ENCODE assay signal across 23 cellular contexts in the genomic region with DNA sequence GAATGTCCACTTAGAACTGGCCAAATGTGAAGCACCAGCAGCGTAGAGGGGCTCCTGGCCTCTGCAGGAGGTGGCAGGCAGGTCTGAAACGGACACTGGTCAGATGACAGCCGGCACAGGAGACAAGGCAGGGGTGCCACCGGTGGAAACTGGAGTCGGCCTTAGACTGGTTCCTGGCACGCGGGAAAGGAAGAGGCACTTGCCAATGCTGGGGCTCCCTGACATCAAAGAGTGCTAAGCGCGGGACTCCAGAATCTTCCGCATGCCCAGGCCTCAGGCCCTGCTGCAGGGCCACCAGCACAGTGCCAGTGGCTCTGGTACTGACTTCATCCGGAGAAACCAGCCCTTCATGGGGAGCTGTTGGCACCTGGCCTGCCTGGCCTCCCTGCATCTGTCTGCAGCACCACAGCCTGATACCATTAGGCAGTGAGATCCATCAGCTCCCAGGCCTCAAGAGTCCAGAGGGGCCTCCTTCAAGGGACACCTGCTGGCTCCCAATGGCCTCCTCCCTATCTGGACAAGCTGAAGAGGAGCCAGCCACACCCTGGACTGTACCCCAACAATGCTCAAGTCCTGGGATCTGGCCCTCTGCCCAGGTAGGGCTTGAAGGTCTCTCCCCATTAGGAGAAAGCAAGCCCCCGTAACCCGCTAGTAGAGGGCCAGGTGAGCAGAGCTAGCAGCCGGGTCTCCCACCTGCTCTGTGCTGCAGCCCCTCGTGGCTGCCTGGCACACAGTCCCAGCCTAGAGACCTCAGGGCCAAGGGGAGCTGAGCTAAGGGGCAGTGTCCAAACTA. TPM values are rescaled to one million over a fixed set of nuclear protein-coding genes. Genes with fewer than 3 reads are reported as not detected.
DNase-seq lines count a peak whose midpoint lies in the region; ATAC-seq and TF ChIP-seq lines count a peak whose summit lies in the region.
"Had no signal": no experiment of that assay in that cellular context is flagged by ENCODE, and none has a peak within 500 bp of the region (broad histone marks: within the 10 kb centered on the region; RNA-seq: fewer than 3 reads in every experiment).

No MANE protein-coding gene starts in this region.

- peak overlapping the region; percentile 89 for H3K27ac ChIP-seq in A673 (ENCODE audit: low read depth, low read length, poor library complexity, severe bottlenecking)
- peak overlapping the region in 10 of 11 experiments; percentile 81 to 97 (median 90); a peak in 20 of 22 replicates for H3K27ac ChIP-seq in BLaER1 treated with 17β-estradiol and CSF1 and Interleukin-3, amounts not matched to agents 10 nM and 100 nM
- H3K27ac ChIP-seq: C4-2B, epithelial cell of prostate, gastroesophageal sphincter, neural progenitor cell, thyroid gland, VCaP had no signal

- H3K4me3 Mint-ChIP-seq in T-helper 17 cell: peak overlapping the region; percentile 7
- H3K4me3 Mint-ChIP-seq: neural progenitor cell; stimulated activated effector memory CD8-positive, alpha-beta T cell treated with anti-CD3 and anti-CD28 coated beads, Interleukin-12 subunit alpha, Interleukin-12 subunit beta, amount 100 ng/mL, for 72 hours had no signal

- peaks cover 16% of the 10 kb centered on the region for H3K4me1 Mint-ChIP-seq in T-helper 17 cell
- H3K4me1 Mint-ChIP-seq: stimulated activated effector memory CD8-positive, alpha-beta T cell treated with anti-CD3 and anti-CD28 coated beads, Interleukin-12 subunit alpha, Interleukin-12 subunit beta, amount 100 ng/mL, for 72 hours had no signal

- no TSS peak for BruUV-seq in A673 (replicated peaks; lab: Mats Ljungman, UMichigan)

- H3K36me3 Mint-ChIP-seq in T-helper 17 cell (ENCODE audit: low read depth): no peaks in the 10 kb centered on the region
- H3K36me3 Mint-ChIP-seq: neural progenitor cell; stimulated activated effector memory CD8-positive, alpha-beta T cell treated with anti-CD3 and anti-CD28 coated beads, Interleukin-12 subunit alpha, Interleukin-12 subunit beta, amount 100 ng/mL, for 72 hours had no signal

- H3K27me3 ChIP-seq in A673 (replicated peaks; ENCODE audit: insufficient read depth, low read depth, low read length, poor library complexity): no peaks in the 10 kb centered on the region
- H3K27me3 ChIP-seq in BLaER1 treated with 17β-estradiol and CSF1 and Interleukin-3, amounts not matched to agents 10 nM and 100 nM: no peaks in the 10 kb centered on the region
- H3K27me3 ChIP-seq: gastroesophageal sphincter, Peyer's patch, thyroid gland had no signal

- no peak for TF ChIP-seq CTCF in A673 (conservative IDR thresholded peaks at IDR 0.05; ENCODE audit: low read depth, low read length)

- H3K9me3 ChIP-seq in A673 (ENCODE audit: low read depth, low read length, poor library complexity, severe bottlenecking) (no peaks in the 10 kb centered on the region), T-helper 17 cell (ENCODE audit: control insufficient read depth, low read length, poor library complexity, severe bottlenecking) (no peaks in the 10 kb centered on the region)
- H3K9me3 ChIP-seq in BLaER1 treated with 17β-estradiol and CSF1 and Interleukin-3, amounts not matched to agents 10 nM and 100 nM (replicated peaks in 1 of 11): no peaks in the 10 kb centered on the region
- H3K9me3 ChIP-seq: gastroesophageal sphincter, Peyer's patch, thyroid gland had no signal

- CTCF ChIA-PET in A673 (lab: Charles Lee): no interaction called here

- intact Hi-C loops in A673 (cut with micrococcal nuclease; ENCODE audit: unreplicated experiment): no loop called here

- peaks cover 58% of the 10 kb centered on the region for H3K4me1 ChIP-seq in A673 (ENCODE audit: insufficient read depth, low read length, poor library complexity, severe bottlenecking)
- peaks cover 64 to 80% (median 73%) of the 10 kb centered on the region in 10 experiments for H3K4me1 ChIP-seq in BLaER1 treated with 17β-estradiol and CSF1 and Interleukin-3, amounts not matched to agents 10 nM and 100 nM

- POLR2A ChIA-PET in A673 (lab: Charles Lee; ENCODE audit: low non-redundant PET): no interaction called here

- peak overlapping the region; percentile 83 to 99 (median 93) for H3K4me2 ChIP-seq in BLaER1 treated with 17β-estradiol and CSF1 and Interleukin-3, amounts not matched to agents 10 nM and 100 nM
- H3K4me2 ChIP-seq: neural progenitor cell had no signal

- no peaks in the 10 kb centered on the region for H3K36me3 ChIP-seq in A673 (ENCODE audit: insufficient read depth, low read length, poor library complexity, severe bottlenecking)
- H3K36me3 ChIP-seq in BLaER1 treated with 17β-estradiol and CSF1 and Interleukin-3, amounts not matched to agents 10 nM and 100 nM: peaks cover 0 to 6% (median 0%) of the 10 kb centered on the region in 11 experiments; a peak in 5 of 22 replicates
- H3K36me3 ChIP-seq: neural progenitor cell, Peyer's patch, thyroid gland had no signal

- no peaks in the 10 kb centered on the region for H3K27me3 Mint-ChIP-seq in T-helper 17 cell

- ATAC-seq in T-helper 17 cell (no peak), HG03378 (IDR thresholded peaks at IDR 0.05; ENCODE audit: unreplicated experiment) (no peak), HG03571 (IDR thresholded peaks at IDR 0.05; ENCODE audit: unreplicated experiment) (no peak), GM21619 (IDR thresholded peaks at IDR 0.05; ENCODE audit: unreplicated experiment) (no peak)
- ATAC-seq: gastroesophageal sphincter; stimulated activated effector memory CD8-positive, alpha-beta T cell treated with anti-CD3 and anti-CD28 coated beads, Interleukin-12 subunit alpha, Interleukin-12 subunit beta, amount 100 ng/mL, for 72 hours had no signal

- H3K4me3 ChIP-seq in A673 (ENCODE audit: low read depth, low read length, poor library complexity, severe bottlenecking): no peak overlapping the region
- peak overlapping the region in 2 of 10 experiments; percentile 46 to 47; a peak in 3 of 20 replicates for H3K4me3 ChIP-seq in BLaER1 treated with 17β-estradiol and CSF1 and Interleukin-3, amounts not matched to agents 10 nM and 100 nM
- H3K4me3 ChIP-seq: gastroesophageal sphincter, neural progenitor cell, Peyer's patch, skin epidermis, thyroid gland had no signal

- H3K27ac Mint-ChIP-seq in T-helper 17 cell: no peak overlapping the region
- H3K27ac Mint-ChIP-seq: neural progenitor cell; stimulated activated effector memory CD8-positive, alpha-beta T cell treated with anti-CD3 and anti-CD28 coated beads, Interleukin-12 subunit alpha, Interleukin-12 subunit beta, amount 100 ng/mL, for 72 hours had no signal

- DNase-seq in A673 (ENCODE audit: low spot score): no peak
- peak in 1 of 3 donors; percentile 2 for DNase-seq in T-helper 17 cell
- peak; percentile 45 for DNase-seq in myocyte (ENCODE audit: low read depth)
- DNase-seq in inferior parietal cortex (ENCODE audit: extremely low spot score): no peak
- DNase-seq: activated CD8-positive, alpha-beta memory T cell treated with anti-CD3 and anti-CD28 coated beads for 24 hours; cortex of kidney; mammary epithelial cell; NCI-H1105; NCI-H2171; NCI-H774; thyroid gland had no signal

- H4K20me1 ChIP-seq in BLaER1 treated with 17β-estradiol and CSF1 and Interleukin-3, amounts not matched to agents 10 nM and 100 nM: no peaks in the 10 kb centered on the region

- peak overlapping the region; percentile 5 to 84 (median 73); a peak in 19 of 22 replicates for H3K9ac ChIP-seq in BLaER1 treated with 17β-estradiol and CSF1 and Interleukin-3, amounts not matched to agents 10 nM and 100 nM
- H3K9ac ChIP-seq: neural progenitor cell had no signal

RNA-seq across cellular contexts. Expression of a gene that starts 29.7 kb away (rescaled TPM):
- total RNA-seq in A673 (2021): 17.8 and 17.9 TPM in 2 replicates
- total RNA-seq in T-helper 17 cell: 1 to 10 TPM; 5.0 to 6.2 TPM
- 6.9 and 9.0 TPM in 2 replicates for total RNA-seq in myocyte
- polyA plus RNA-seq in myocyte (2012): 8.2 TPM

RNA-seq across cellular contexts. Expression of a gene that starts 29.7 kb away (rescaled TPM):
- total RNA-seq in A673 (2021) (22.7 and 25.6 TPM in 2 replicates), T-helper 17 cell (10 to 100 TPM; 12.4 to 13.1 TPM), myocyte (14.5 and 15.9 TPM in 2 replicates)
- 21.1 TPM for polyA plus RNA-seq in myocyte (2012)

RNA-seq across cellular contexts. Expression of a gene that starts 57.2 kb away (rescaled TPM):
- total RNA-seq in A673 (2021) (87.8 and 98.6 TPM in 2 replicates), T-helper 17 cell (10 to 100 TPM; 28.2 to 37.3 TPM), myocyte (459 and 555 TPM in 2 replicates)
- polyA plus RNA-seq in myocyte (2012): 331 TPM

RNA-seq across cellular contexts. Expression of a gene that starts 57.3 kb away (rescaled TPM):
- 25.2 and 32.6 TPM in 2 replicates for total RNA-seq in A673 (2021)
- 10 to 100 TPM; 16.8 to 25.6 TPM for total RNA-seq in T-helper 17 cell
- 28.7 and 34.3 TPM in 2 replicates for total RNA-seq in myocyte
- polyA plus RNA-seq in myocyte (2012): 43.6 TPM
